Comparison of ENCODE assay signal across 8 cellular contexts in the genomic region with DNA sequence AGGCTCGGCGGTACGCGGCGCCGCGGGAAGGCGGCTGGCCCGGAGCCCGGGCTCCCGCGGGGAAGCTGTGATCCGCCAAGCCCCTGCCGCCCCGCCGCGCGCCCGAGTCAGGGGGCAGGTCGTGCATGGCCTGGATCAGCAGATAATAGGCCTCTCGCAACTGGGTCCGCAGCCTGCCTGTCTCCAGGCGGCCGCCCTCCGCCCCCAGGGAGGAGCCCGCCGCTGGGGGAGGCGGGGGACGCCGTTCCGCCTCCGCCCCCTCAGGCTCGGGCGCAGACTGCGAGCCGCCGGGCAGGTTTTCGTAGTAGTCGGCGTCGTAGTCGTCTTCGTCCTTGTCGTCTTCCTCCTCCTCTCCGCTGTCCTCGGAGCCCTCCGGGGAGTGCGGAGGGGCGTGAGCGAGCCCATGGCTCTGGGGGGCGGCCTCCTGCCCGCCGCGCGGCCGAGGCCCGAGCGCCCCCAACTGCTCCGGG. TPM values are rescaled to one million over a fixed set of nuclear protein-coding genes. Genes with fewer than 3 reads are reported as not detected.
DNase-seq lines count a peak whose midpoint lies in the region; ATAC-seq and TF ChIP-seq lines count a peak whose summit lies in the region.

Gene SYDE2 (minus strand): TSS at position 147 of the 470 bp plus-strand sequence. CDS start 20 bp downstream, at position 127.

- no peak for DNase-seq in HCT116 (ENCODE audit: low read depth, low spot score)
- DNase-seq in NAMALWA (ENCODE audit: low spot score) = peak; percentile 92
- peak; percentile 91 for DNase-seq in astrocyte of the hippocampus (ENCODE audit: low read depth, low spot score)
- DNase-seq in skeletal muscle cell (ENCODE audit: low read depth) = no peak
- DNase-seq in GF-D8 (lab: John Stamatoyannopoulos, UW) = no peak

- RAD21 ChIA-PET in HCT116 (lab: Charles Lee; ENCODE audit: low non-redundant PET in 1 of 2, low total read pairs in 2 of 2, uncharacterized antibody in 2 of 2, unreplicated experiment in 2 of 2) = no interaction called here

- intact Hi-C loops in HCT116 (cut with micrococcal nuclease) = loop anchor here (1.0 kb wide), 1 partner anchor 153 kb away; the partner anchor contains the start of gene MCOLN3

- no peaks in the 10 kb centered on the region for H3K27me3 ChIP-seq in HCT116 (ENCODE audit: insufficient read depth, low read length)

- H3K4me3 Mint-ChIP-seq in T-helper 1 cell treated with Interleukin-12 subunit alpha and Interleukin-12 subunit beta and Interleukin-4 antibody, amounts not matched to agents 30 μg/mL and 1 μg/mL, for 36 hours = peak within 1 kb of the TSS; percentile 95

- H3K9ac ChIP-seq in HCT116 (ENCODE audit: low read length) = peak within 1 kb of the TSS; percentile 67

- no TSS peak for BruUV-seq in HCT116 (replicated peaks; lab: Mats Ljungman, UMichigan)

- H3K9me3 Mint-ChIP-seq in T-helper 1 cell treated with Interleukin-12 subunit alpha and Interleukin-12 subunit beta and Interleukin-4 antibody, amounts not matched to agents 30 μg/mL and 1 μg/mL, for 36 hours = no peaks in the 10 kb centered on the region

- H3K4me1 Mint-ChIP-seq in T-helper 1 cell treated with Interleukin-12 subunit alpha and Interleukin-12 subunit beta and Interleukin-4 antibody, amounts not matched to agents 30 μg/mL and 1 μg/mL, for 36 hours (ENCODE audit: low read depth) = peaks cover 12% of the 10 kb centered on the region

- H2AFZ ChIP-seq in HCT116 (ENCODE audit: low read depth, low read length, poor library complexity, severe bottlenecking) = peak within 1 kb of the TSS; percentile 39

- no peaks in the 10 kb centered on the region for H3K9me3 ChIP-seq in HCT116 (ENCODE audit: control insufficient read depth in 1 of 2, insufficient read depth in 1 of 2, low read depth in 1 of 2, low read length in 2 of 2)

- H3K27ac ChIP-seq in HCT116 (ENCODE audit: low read depth, low read length) = peak within 1 kb of the TSS; percentile 85

- CTCF ChIA-PET in HCT116 (lab: Charles Lee) = no interaction called here

- peak; percentile 83 for ATAC-seq in HCT116

- H3K4me2 ChIP-seq in HCT116 (ENCODE audit: low read length) = peak within 1 kb of the TSS; percentile 89

- no peak for TF ChIP-seq RAD21 in HCT116 (IDR thresholded peaks at IDR 0.05; ENCODE audit: low read depth)

- peaks cover 5% of the 10 kb centered on the region for H3K79me2 ChIP-seq in HCT116 (ENCODE audit: insufficient read depth, low read length)

- H3K36me3 Mint-ChIP-seq in T-helper 1 cell treated with Interleukin-12 subunit alpha and Interleukin-12 subunit beta and Interleukin-4 antibody, amounts not matched to agents 30 μg/mL and 1 μg/mL, for 36 hours (ENCODE audit: low read depth) = no peaks in the 10 kb centered on the region

- H3K27me3 Mint-ChIP-seq in T-helper 1 cell treated with Interleukin-12 subunit alpha and Interleukin-12 subunit beta and Interleukin-4 antibody, amounts not matched to agents 30 μg/mL and 1 μg/mL, for 36 hours (ENCODE audit: low read depth) = peaks cover 51% of the 10 kb centered on the region

- H3K27ac Mint-ChIP-seq in T-helper 1 cell treated with Interleukin-12 subunit alpha and Interleukin-12 subunit beta and Interleukin-4 antibody, amounts not matched to agents 30 μg/mL and 1 μg/mL, for 36 hours = peak within 1 kb of the TSS; percentile 89

- H3K4me1 ChIP-seq in HCT116 (ENCODE audit: control insufficient read depth in 1 of 2, insufficient read depth in 2 of 2, low read length in 2 of 2) = peaks cover 6 to 16% of the 10 kb centered on the region in 2 experiments

- H4K20me1 ChIP-seq in HCT116 (ENCODE audit: insufficient read depth) = no peaks in the 10 kb centered on the region

- H3K9me2 ChIP-seq in HCT116 (ENCODE audit: insufficient read depth) = no peaks in the 10 kb centered on the region

- no peak for TF ChIP-seq POLR2A in HCT116 (IDR thresholded peaks at IDR 0.05; ENCODE audit: borderline replicate concordance, extremely low read depth, insufficient read depth, insufficient read length)

- no peaks in the 10 kb centered on the region for H3K36me3 ChIP-seq in HCT116 (ENCODE audit: control insufficient read depth in 1 of 2, insufficient read depth in 2 of 2, low read length in 2 of 2)

- H3K4me3 ChIP-seq in GM08714 (ENCODE audit: low read length) (peak within 1 kb of the TSS; percentile 69), HCT116 (replicated peaks in 1 of 2; ENCODE audit: low read depth in 1 of 2, low read length in 2 of 2) (peak within 1 kb of the TSS; percentile 74 to 76), iPS-11a (ENCODE audit: low read depth, low read length) (peak within 1 kb of the TSS; percentile 82), skeletal muscle cell (ENCODE audit: low read depth, low read length) (peak within 1 kb of the TSS; percentile 75)

- TF ChIP-seq CTCF in HCT116 (IDR thresholded peaks at IDR 0.05 in 2 of 3, conservative IDR thresholded peaks at IDR 0.05 in 1 of 3; ENCODE audit: borderline replicate concordance in 1 of 3, insufficient read depth in 1 of 3, low read depth in 2 of 3, low read length in 2 of 3) = no peak

- POLR2A ChIA-PET in HCT116 (lab: Charles Lee) = no interaction called here

TF ChIP-seq in HCT116, 20 proteins besides CTCF, POLR2A, EP300 and RAD21 (continues in another document):
- TF ChIP-seq POLR2AphosphoS5 (IDR thresholded peaks at IDR 0.05; ENCODE audit: low read depth, low read length) (peak; percentile 78), MAX (IDR thresholded peaks at IDR 0.05) (no peak), FOSL1 (IDR thresholded peaks at IDR 0.05; ENCODE audit: low read depth) (no peak), ZNF274 (IDR thresholded peaks at IDR 0.05; ENCODE audit: low read depth, low read length) (no peak), SP1 (IDR thresholded peaks at IDR 0.05; ENCODE audit: low read depth) (no peak; the same call in 1 of the 2 replicates), SIN3A (IDR thresholded peaks at IDR 0.05; ENCODE audit: low read depth) (0 out of 2 replicates have a peak, but pooled peaks have one; percentile 43), CBX3 (IDR thresholded peaks at IDR 0.05; ENCODE audit: low read depth) (no peak; the same call in 1 of the 2 replicates), YY1 (IDR thresholded peaks at IDR 0.05; ENCODE audit: extremely low read depth, insufficient replicate concordance, low read depth, low read length) (no peak), TCF7L2 (IDR thresholded peaks at IDR 0.05; ENCODE audit: borderline replicate concordance, extremely low read depth, insufficient read depth, insufficient read length) (no peak), ELF1 (IDR thresholded peaks at IDR 0.05; ENCODE audit: borderline replicate concordance, low read depth) (no peak), ZBTB33 (IDR thresholded peaks at IDR 0.05; ENCODE audit: extremely low read depth, insufficient replicate concordance, low read length) (no peak), EGR1 (IDR thresholded peaks at IDR 0.05; ENCODE audit: low read depth) (peak; percentile 83), ATF3 (IDR thresholded peaks at IDR 0.05) (no peak), SRF (IDR thresholded peaks at IDR 0.05; ENCODE audit: low read depth) (no peak), EZH2phosphoT487 (IDR thresholded peaks at IDR 0.05; ENCODE audit: borderline replicate concordance) (no peak), EZH2 (IDR thresholded peaks at IDR 0.05) (no peak)
- TF ChIP-seq, protein P1, sequence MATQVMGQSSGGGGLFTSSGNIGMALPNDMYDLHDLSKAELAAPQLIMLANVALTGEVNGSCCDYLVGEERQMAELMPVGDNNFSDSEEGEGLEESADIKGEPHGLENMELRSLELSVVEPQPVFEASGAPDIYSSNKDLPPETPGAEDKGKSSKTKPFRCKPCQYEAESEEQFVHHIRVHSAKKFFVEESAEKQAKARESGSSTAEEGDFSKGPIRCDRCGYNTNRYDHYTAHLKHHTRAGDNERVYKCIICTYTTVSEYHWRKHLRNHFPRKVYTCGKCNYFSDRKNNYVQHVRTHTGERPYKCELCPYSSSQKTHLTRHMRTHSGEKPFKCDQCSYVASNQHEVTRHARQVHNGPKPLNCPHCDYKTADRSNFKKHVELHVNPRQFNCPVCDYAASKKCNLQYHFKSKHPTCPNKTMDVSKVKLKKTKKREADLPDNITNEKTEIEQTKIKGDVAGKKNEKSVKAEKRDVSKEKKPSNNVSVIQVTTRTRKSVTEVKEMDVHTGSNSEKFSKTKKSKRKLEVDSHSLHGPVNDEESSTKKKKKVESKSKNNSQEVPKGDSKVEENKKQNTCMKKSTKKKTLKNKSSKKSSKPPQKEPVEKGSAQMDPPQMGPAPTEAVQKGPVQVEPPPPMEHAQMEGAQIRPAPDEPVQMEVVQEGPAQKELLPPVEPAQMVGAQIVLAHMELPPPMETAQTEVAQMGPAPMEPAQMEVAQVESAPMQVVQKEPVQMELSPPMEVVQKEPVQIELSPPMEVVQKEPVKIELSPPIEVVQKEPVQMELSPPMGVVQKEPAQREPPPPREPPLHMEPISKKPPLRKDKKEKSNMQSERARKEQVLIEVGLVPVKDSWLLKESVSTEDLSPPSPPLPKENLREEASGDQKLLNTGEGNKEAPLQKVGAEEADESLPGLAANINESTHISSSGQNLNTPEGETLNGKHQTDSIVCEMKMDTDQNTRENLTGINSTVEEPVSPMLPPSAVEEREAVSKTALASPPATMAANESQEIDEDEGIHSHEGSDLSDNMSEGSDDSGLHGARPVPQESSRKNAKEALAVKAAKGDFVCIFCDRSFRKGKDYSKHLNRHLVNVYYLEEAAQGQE (IDR thresholded peaks at IDR 0.05; ENCODE audit: low read depth) = no peak

RNA-seq across cellular contexts. Expression of gene SYDE2, which starts in this region (rescaled TPM):
- total RNA-seq in HCT116 (2021; ENCODE audit: unreplicated experiment) = 5.3 TPM
- 0.74 and 0.85 TPM in 2 replicates for polyA plus RNA-seq in HCT116 (2012)

Comparison
In these comparisons a context has a peak if more than half of its experiments do, and no peak if none do; other contexts are left out.
1. DNase-seq: peak in NAMALWA (single experiment) and astrocyte of the hippocampus (single experiment); none in HCT116 (single experiment), skeletal muscle cell (single experiment) and GF-D8 (single experiment).
2. Peak in every context shown above with its lines, with median percentiles within 50 percentile points of each other: H3K4me3 ChIP-seq.